8 cellular contexts compared by ENCODE assay signal in genomic region chr3:49021213-49021812, GRCh38. TPM values are rescaled to one million over a fixed set of nuclear protein-coding genes. Genes with fewer than 3 reads are reported as not detected.
DNase-seq lines count a peak whose midpoint lies in the region; ATAC-seq and TF ChIP-seq lines count a peak whose summit lies in the region.

No MANE protein-coding gene starts in this region.

- H3K36me3 ChIP-seq in gastroesophageal sphincter: peaks cover 0 to 40% of the 10 kb centered on the region in 2 donors

- H3K4me1 Mint-ChIP-seq in HFFc6 (ENCODE audit: low read depth): peaks cover 49% of the 10 kb centered on the region
- peaks cover 55% of the 10 kb centered on the region for H3K4me1 Mint-ChIP-seq in activated naive CD4-positive, alpha-beta T cell treated with anti-CD3 and anti-CD28 coated beads, Interleukin-2, amount 10 ng/mL, durations not matched to agents 7 days and 5 days

- WGBS in gastroesophageal sphincter (ENCODE audit: low coverage in 1 of 2), 2 donors: no CpG with 5 or more reads among the region's 60 CpGs

- peak; percentile 91 for ATAC-seq in gastroesophageal sphincter

- TF ChIP-seq EP300 in gastroesophageal sphincter (IDR thresholded peaks at IDR 0.05): no peak

- in situ Hi-C loops in SK-MEL-5 (cut with HindIII; ENCODE audit: low pct_unique_long_range_greater_than_20kb, low sequenced_read_pairs): no loop called here

- CTCF ChIA-PET in activated naive CD4-positive, alpha-beta T cell treated with anti-CD3 and anti-CD28 coated beads, Interleukin-2, amount 10 ng/mL, durations not matched to agents 7 days and 5 days (lab: Charles Lee): interaction anchor here (1.3 to 9.0 kb wide), 5 partner anchors 8 to 99 kb away, joined by 3 to 62 read pairs (median 6); partner anchors contain the start of genes USP19 and WDR6

- peaks cover 35% of the 10 kb centered on the region for H3K36me3 Mint-ChIP-seq in HFFc6 (ENCODE audit: low read depth)
- H3K36me3 Mint-ChIP-seq in activated naive CD4-positive, alpha-beta T cell treated with anti-CD3 and anti-CD28 coated beads, Interleukin-2, amount 10 ng/mL, durations not matched to agents 7 days and 5 days: peaks cover 39% of the 10 kb centered on the region

- no peak for TF ChIP-seq CTCF in HFFc6 (IDR thresholded peaks at IDR 0.05)
- TF ChIP-seq CTCF in gastroesophageal sphincter (IDR thresholded peaks at IDR 0.05): no peak

- DNase-seq in GM04504 (ENCODE audit: low read depth) (peak; percentile 97), HFFc6 (peak; percentile 97), NAMALWA (ENCODE audit: low spot score) (peak; percentile 95), SK-MEL-5 (ENCODE audit: low read depth, low spot score) (peak; percentile 97), non-pigmented ciliary epithelial cell (ENCODE audit: low read depth) (peak; percentile 85), superior temporal gyrus (ENCODE audit: extremely low spot score) (peak; percentile 98)
- peak; percentile 100 for DNase-seq in activated naive CD4-positive, alpha-beta T cell treated with anti-CD3 and anti-CD28 coated beads, Interleukin-2, amount 10 ng/mL, durations not matched to agents 7 days and 5 days

- H3K4me1 ChIP-seq in gastroesophageal sphincter: peaks cover 0 to 79% (median 28%) of the 10 kb centered on the region in 3 donors

- peak overlapping the region; percentile 98 to 100 (median 100) for H3K27ac ChIP-seq in gastroesophageal sphincter

- peak overlapping the region; percentile 95 for H3K27ac Mint-ChIP-seq in HFFc6
- peak overlapping the region; percentile 99 for H3K27ac Mint-ChIP-seq in activated naive CD4-positive, alpha-beta T cell treated with anti-CD3 and anti-CD28 coated beads, Interleukin-2, amount 10 ng/mL, durations not matched to agents 7 days and 5 days

- peaks cover 8% of the 10 kb centered on the region for H3K27me3 Mint-ChIP-seq in HFFc6 (ENCODE audit: insufficient read depth)
- H3K27me3 Mint-ChIP-seq in activated naive CD4-positive, alpha-beta T cell treated with anti-CD3 and anti-CD28 coated beads, Interleukin-2, amount 10 ng/mL, durations not matched to agents 7 days and 5 days: no peaks in the 10 kb centered on the region

- peak overlapping the region; percentile 94 for H3K4me3 Mint-ChIP-seq in HFFc6
- H3K4me3 Mint-ChIP-seq in activated naive CD4-positive, alpha-beta T cell treated with anti-CD3 and anti-CD28 coated beads, Interleukin-2, amount 10 ng/mL, durations not matched to agents 7 days and 5 days: peak overlapping the region; percentile 90

- H3K9me3 ChIP-seq in gastroesophageal sphincter: no peaks in the 10 kb centered on the region

- no peaks in the 10 kb centered on the region for H3K9me3 Mint-ChIP-seq in HFFc6
- H3K9me3 Mint-ChIP-seq in activated naive CD4-positive, alpha-beta T cell treated with anti-CD3 and anti-CD28 coated beads, Interleukin-2, amount 10 ng/mL, durations not matched to agents 7 days and 5 days: no peaks in the 10 kb centered on the region

- TF ChIP-seq POLR2A in gastroesophageal sphincter (IDR thresholded peaks at IDR 0.05): peak; percentile 95 to 97

- peak overlapping the region; percentile 52 to 96 for H3K4me3 ChIP-seq in gastroesophageal sphincter

- no peaks in the 10 kb centered on the region for H3K27me3 ChIP-seq in gastroesophageal sphincter

RNA-seq across cellular contexts. Expression of gene NDUFAF3, which starts 0.6 kb away (rescaled TPM):
- 100 to 1,000 TPM; 129 to 164 (median 153) TPM for total RNA-seq in HFFc6 (2021; fragmentation: NEBNext Ultra II Directional; extraction: Animal tissue kit (Norgen Biotek cat#: 25700))
- total RNA-seq in SK-MEL-5 (2014; rRNA removed; shearing (Covaris generic)): 174 and 216 TPM in 2 replicates
- 182 and 216 TPM in 2 replicates for polyA plus RNA-seq in SK-MEL-5 (2015; cell fraction: cytosol; rRNA removed)
- 43.1 and 44.7 TPM in 2 replicates for polyA plus RNA-seq in SK-MEL-5 (2015; cell fraction: nucleus; rRNA removed)
- total RNA-seq in gastroesophageal sphincter: 100 to 1,000 TPM in 3 of 4 donors, 10 to 100 TPM in 1; 79.4 to 131 (median 105) TPM

RNA-seq across cellular contexts. Expression of gene DALRD3, which starts 2.9 kb away (rescaled TPM):
- 10 to 100 TPM; 25.3 to 33.9 (median 29.5) TPM for total RNA-seq in HFFc6 (2021; fragmentation: NEBNext Ultra II Directional; extraction: Animal tissue kit (Norgen Biotek cat#: 25700))
- total RNA-seq in SK-MEL-5 (2014; rRNA removed; shearing (Covaris generic)): 35.6 and 41.5 TPM in 2 replicates
- polyA plus RNA-seq in SK-MEL-5 (2015; cell fraction: cytosol; rRNA removed): 34.8 and 38.1 TPM in 2 replicates
- polyA plus RNA-seq in SK-MEL-5 (2015; cell fraction: nucleus; rRNA removed): 181 and 230 TPM in 2 replicates
- 10 to 100 TPM; 11.8 to 29.0 (median 24.6) TPM for total RNA-seq in gastroesophageal sphincter

RNA-seq across cellular contexts. Expression of gene IMPDH2, which starts 7.9 kb away (rescaled TPM):
- 100 to 1,000 TPM; 195 to 228 (median 202) TPM for total RNA-seq in HFFc6 (2021; fragmentation: NEBNext Ultra II Directional; extraction: Animal tissue kit (Norgen Biotek cat#: 25700))
- total RNA-seq in SK-MEL-5 (2014; rRNA removed; shearing (Covaris generic)): 463 and 511 TPM in 2 replicates
- 296 and 351 TPM in 2 replicates for polyA plus RNA-seq in SK-MEL-5 (2015; cell fraction: cytosol; rRNA removed)
- polyA plus RNA-seq in SK-MEL-5 (2015; cell fraction: nucleus; rRNA removed): 568 and 599 TPM in 2 replicates
- 100 to 1,000 TPM in 3 of 4 donors, 10 to 100 TPM in 1; 89.8 to 179 (median 118) TPM for total RNA-seq in gastroesophageal sphincter

RNA-seq across cellular contexts. Expression of gene WDR6, which starts 14.1 kb away (rescaled TPM):
- 100 to 1,000 TPM; 107 to 123 (median 115) TPM for total RNA-seq in HFFc6 (2021; fragmentation: NEBNext Ultra II Directional; extraction: Animal tissue kit (Norgen Biotek cat#: 25700))
- 25.7 and 27.3 TPM in 2 replicates for total RNA-seq in SK-MEL-5 (2014; rRNA removed; shearing (Covaris generic))
- polyA plus RNA-seq in SK-MEL-5 (2015; cell fraction: cytosol; rRNA removed): 48.3 and 53.6 TPM in 2 replicates
- 221 and 249 TPM in 2 replicates for polyA plus RNA-seq in SK-MEL-5 (2015; cell fraction: nucleus; rRNA removed)
- 100 to 1,000 TPM in 2 of 4 donors, 10 to 100 TPM in 2; 61.5 to 110 (median 99.0) TPM for total RNA-seq in gastroesophageal sphincter

RNA-seq across cellular contexts. Expression of gene P4HTM, which starts 31.3 kb away (rescaled TPM):
- 10 to 100 TPM; 29.1 to 41.4 (median 31.6) TPM for total RNA-seq in HFFc6 (2021; fragmentation: NEBNext Ultra II Directional; extraction: Animal tissue kit (Norgen Biotek cat#: 25700))
- total RNA-seq in SK-MEL-5 (2014; rRNA removed; shearing (Covaris generic)): not detected in 2 replicates
- not detected in 2 replicates for polyA plus RNA-seq in SK-MEL-5 (2015; cell fraction: cytosol; rRNA removed)
- polyA plus RNA-seq in SK-MEL-5 (2015; cell fraction: nucleus; rRNA removed): not detected in 2 replicates
- 10 to 100 TPM; 29.1 to 38.9 (median 35.2) TPM for total RNA-seq in gastroesophageal sphincter

Comparison
In these comparisons a context has a peak if more than half of its experiments do, and no peak if none do; other contexts are left out.
1. Peak in every context shown above with its lines: DNase-seq, ATAC-seq, H3K4me3 ChIP-seq and H3K27ac ChIP-seq.